ENCODE assay signal across 21 cellular contexts in genomic region chr11:102806296-102806695, GRCh38. TPM values are rescaled to one million over a fixed set of nuclear protein-coding genes. Genes with fewer than 3 reads are reported as not detected.
"Had no signal": no experiment of that assay in that cellular context is flagged by ENCODE, and none has a peak within 500 bp of the region (broad histone marks: within the 10 kb centered on the region; RNA-seq: fewer than 3 reads in every experiment).

No MANE protein-coding gene starts in this region.

- H3K27ac ChIP-seq: coronary artery, epithelial cell of prostate, suprapubic skin, upper lobe of left lung, VCaP had no signal

- H3K36me3 ChIP-seq: suprapubic skin, upper lobe of left lung had no signal

- H3K9me3 ChIP-seq: suprapubic skin, upper lobe of left lung had no signal

- H3K4me3 Mint-ChIP-seq: activated CD4-positive, alpha-beta memory T cell treated with anti-CD3 and anti-CD28 coated beads, Interleukin-2, amount 10 ng/mL, durations not matched to agents 7 days and 5 days; activated CD4-positive, alpha-beta T cell treated with anti-CD3 and anti-CD28 coated beads for 36 hours; activated naive CD8-positive, alpha-beta T cell; nephron had no signal

- H3K4me3 ChIP-seq: coronary artery, suprapubic skin, upper lobe of left lung had no signal

- H3K36me3 Mint-ChIP-seq: activated naive CD8-positive, alpha-beta T cell had no signal

- H3K4me1 Mint-ChIP-seq: activated CD4-positive, alpha-beta memory T cell treated with anti-CD3 and anti-CD28 coated beads, Interleukin-2, amount 10 ng/mL, durations not matched to agents 7 days and 5 days; activated CD4-positive, alpha-beta T cell treated with anti-CD3 and anti-CD28 coated beads for 36 hours; nephron had no signal

- H3K27me3 ChIP-seq: suprapubic skin, upper lobe of left lung had no signal

- H3K9me3 Mint-ChIP-seq: activated CD4-positive, alpha-beta memory T cell treated with anti-CD3 and anti-CD28 coated beads, Interleukin-2, amount 10 ng/mL, durations not matched to agents 7 days and 5 days; nephron had no signal

- H3K27ac Mint-ChIP-seq: activated CD4-positive, alpha-beta memory T cell treated with anti-CD3 and anti-CD28 coated beads, Interleukin-2, amount 10 ng/mL, durations not matched to agents 7 days and 5 days; activated CD4-positive, alpha-beta T cell treated with anti-CD3 and anti-CD28 coated beads for 36 hours; activated naive CD8-positive, alpha-beta T cell; nephron had no signal

- ATAC-seq: activated CD4-positive, alpha-beta T cell treated with anti-CD3 and anti-CD28 coated beads for 36 hours; left colon had no signal

- H3K4me1 ChIP-seq: suprapubic skin had no signal

- DNase-seq: activated CD4-positive, alpha-beta memory T cell treated with anti-CD3 and anti-CD28 coated beads, Interleukin-2, amount 10 ng/mL, durations not matched to agents 7 days and 5 days; activated CD4-positive, alpha-beta T cell treated with anti-CD3 and anti-CD28 coated beads for 36 hours; activated gamma-delta T cell; activated T-cell treated with anti-CD3 and anti-CD28 coated beads, Interleukin-2, amount 50 U/mL, for 48 hours; aorta; caudate nucleus; effector CD8-positive, alpha-beta T cell; glutamatergic neuron; left colon; mammary epithelial cell; stimulated activated CD4-positive, alpha-beta T cell treated with anti-CD3 and anti-CD28 coated beads, Interleukin-2, amount 100 ng/mL, for 48 hours; stimulated activated naive CD4-positive, alpha-beta T cell treated with Interleukin-2 at 50 U/mL for 16 hours; T-helper 1 cell; upper lobe of left lung had no signal

RNA-seq across cellular contexts. Expression of gene MMP1, which starts 8.3 kb away (rescaled TPM):
- total RNA-seq: activated CD4-positive, alpha-beta memory T cell treated with anti-CD3 and anti-CD28 coated beads, Interleukin-2, amount 10 ng/mL, durations not matched to agents 7 days and 5 days; activated CD4-positive, alpha-beta T cell treated with anti-CD3 and anti-CD28 coated beads for 36 hours; omental fat pad had no signal

RNA-seq across cellular contexts. Expression of gene MMP10, which starts 25.9 kb away (rescaled TPM):
- total RNA-seq: activated CD4-positive, alpha-beta T cell treated with anti-CD3 and anti-CD28 coated beads for 36 hours; aorta; omental fat pad; suprapubic skin had no signal

RNA-seq across cellular contexts. Expression of gene MMP3, which starts 37.1 kb away (rescaled TPM):
- total RNA-seq: activated CD4-positive, alpha-beta memory T cell treated with anti-CD3 and anti-CD28 coated beads, Interleukin-2, amount 10 ng/mL, durations not matched to agents 7 days and 5 days; activated CD4-positive, alpha-beta T cell treated with anti-CD3 and anti-CD28 coated beads for 36 hours; omental fat pad had no signal
- polyA plus RNA-seq: aorta had no signal
